ENCODE assay signal across 18 cellular contexts in the genomic region with DNA sequence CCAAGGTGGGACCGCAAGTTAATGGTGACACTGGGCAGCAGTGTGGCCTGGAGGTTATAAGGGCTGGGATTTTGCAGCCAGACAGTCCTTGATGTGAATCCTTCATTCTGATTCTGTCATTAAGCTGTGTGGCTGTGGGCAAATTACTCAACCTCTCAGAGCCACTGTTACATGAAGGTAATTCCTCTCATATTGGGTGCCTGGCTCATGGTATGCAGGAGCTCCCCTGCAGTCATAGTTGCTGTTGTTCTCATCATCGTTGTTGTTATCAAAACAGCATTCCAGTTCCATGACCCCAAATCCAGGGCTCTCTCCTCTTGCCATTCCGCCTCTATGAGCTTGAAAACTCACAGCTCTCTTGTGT. TPM values are rescaled to one million over a fixed set of nuclear protein-coding genes. Genes with fewer than 3 reads are reported as not detected.
DNase-seq lines count a peak whose midpoint lies in the region; FAIRE-seq and TF ChIP-seq lines count a peak whose summit lies in the region.
"Had no signal": no experiment of that assay in that cellular context is flagged by ENCODE, and none has a peak within 500 bp of the region (broad histone marks: within the 10 kb centered on the region; RNA-seq: fewer than 3 reads in every experiment).

No MANE protein-coding gene starts in this region.

- H3K27ac ChIP-seq in thyroid gland, result peak overlapping the region; percentile 80 to 93 (median 93)
- no peak overlapping the region for H3K27ac ChIP-seq in osteoblast (ENCODE audit: low read depth, low read length)
- H3K27ac ChIP-seq: BLaER1 had no signal

- TF ChIP-seq POLR2A in thyroid gland (IDR thresholded peaks at IDR 0.05), result no peak

- H3K4me3 ChIP-seq in thyroid gland (replicated peaks in 1 of 3) (no peak overlapping the region), osteoblast (ENCODE audit: insufficient read depth, low read length) (no peak overlapping the region)
- H3K4me3 ChIP-seq: BLaER1, heart right ventricle, thoracic aorta had no signal

- no peak overlapping the region for H3K4me2 ChIP-seq in osteoblast (ENCODE audit: insufficient read depth, low read length)

- H3K4me1 ChIP-seq in thyroid gland, result peaks cover 35 to 58% of the 10 kb centered on the region in 2 donors
- H3K4me1 ChIP-seq in osteoblast (ENCODE audit: insufficient read depth, low read length), result peaks cover 24% of the 10 kb centered on the region

- TF ChIP-seq CTCF in HFFc6 (IDR thresholded peaks at IDR 0.05) (no peak), mesothelial cell of epicardium (IDR thresholded peaks at IDR 0.05; ENCODE audit: unreplicated experiment) (no peak), thyroid gland (IDR thresholded peaks at IDR 0.05) (no peak), osteoblast (IDR thresholded peaks at IDR 0.05; ENCODE audit: extremely low read depth, low read depth, low read length) (no peak)

- H3K9me3 ChIP-seq in thyroid gland (no peaks in the 10 kb centered on the region), osteoblast (ENCODE audit: low read depth, low read length) (no peaks in the 10 kb centered on the region)
- H3K9me3 ChIP-seq: BLaER1, heart right ventricle, thoracic aorta had no signal

- H3K4me1 Mint-ChIP-seq in HFFc6 (ENCODE audit: low read depth) (peaks cover 36% of the 10 kb centered on the region), mesothelial cell of epicardium (peaks cover 44% of the 10 kb centered on the region)

- no peaks in the 10 kb centered on the region for H3K27me3 ChIP-seq in thyroid gland
- H3K27me3 ChIP-seq in osteoblast (ENCODE audit: insufficient read depth, low read length), result no peaks in the 10 kb centered on the region
- H3K27me3 ChIP-seq: BLaER1 had no signal

- no peak overlapping the region for H2AFZ ChIP-seq in osteoblast (ENCODE audit: low read length)

- no peak for FAIRE-seq in HTR-8/SVneo (lab: Jason Lieb, UNC)
- FAIRE-seq: keratinocyte had no signal

- no peaks in the 10 kb centered on the region for H3K79me2 ChIP-seq in osteoblast (ENCODE audit: insufficient read depth, low read length)

- no peaks in the 10 kb centered on the region; the same call in 1 of the 2 replicates for H3K27me3 Mint-ChIP-seq in HFFc6 (ENCODE audit: insufficient read depth)
- no peaks in the 10 kb centered on the region for H3K27me3 Mint-ChIP-seq in mesothelial cell of epicardium (ENCODE audit: low read depth)
- H3K27me3 Mint-ChIP-seq: activated CD4-positive, alpha-beta memory T cell treated with anti-CD3 and anti-CD28 coated beads for 36 hours; activated naive CD4-positive, alpha-beta T cell treated with anti-CD3 and anti-CD28 coated beads, Interleukin-2, amount 50 U/mL, for 24 hours; activated T-cell treated with anti-CD3 and anti-CD28 coated beads, Interleukin-2, amount 50 U/mL, for 24 hours had no signal

- H3K4me3 Mint-ChIP-seq in HFFc6 (peak overlapping the region; percentile 94), mesothelial cell of epicardium (no peak overlapping the region)
- H3K4me3 Mint-ChIP-seq: activated CD4-positive, alpha-beta memory T cell treated with anti-CD3 and anti-CD28 coated beads for 36 hours; activated naive CD4-positive, alpha-beta T cell treated with anti-CD3 and anti-CD28 coated beads, Interleukin-2, amount 50 U/mL, for 24 hours; activated T-cell treated with anti-CD3 and anti-CD28 coated beads, Interleukin-2, amount 50 U/mL, for 24 hours had no signal

- 54 to 58% methylated on average over 3 of the region's 3 CpGs for WGBS in thyroid gland, 2 donors

- H3K36me3 ChIP-seq in thyroid gland (no peaks in the 10 kb centered on the region), osteoblast (ENCODE audit: insufficient read depth, low read length) (no peaks in the 10 kb centered on the region)
- H3K36me3 ChIP-seq: BLaER1, heart right ventricle, thoracic aorta had no signal

- peaks cover 8% of the 10 kb centered on the region for H4K20me1 ChIP-seq in osteoblast (ENCODE audit: insufficient read depth, low read length)
- H4K20me1 ChIP-seq: BLaER1 had no signal

- DNase-seq in HFFc6, result peak; percentile 21
- DNase-seq in astrocyte of the hippocampus (ENCODE audit: low read depth, low spot score), result peak; percentile 14
- no peak for DNase-seq in mesothelial cell of epicardium (ENCODE audit: low spot score in 2 of 2, unreplicated experiment in 2 of 2)
- no peak for DNase-seq in thyroid gland
- no peak for DNase-seq in osteoblast (ENCODE audit: insufficient read length, low spot score, missing footprints)
- DNase-seq in HTR-8/SVneo (ENCODE audit: insufficient read length, low spot score), result no peak
- DNase-seq in cerebellar cortex (ENCODE audit: low spot score), result no peak
- DNase-seq: activated CD4-positive, alpha-beta memory T cell treated with anti-CD3 and anti-CD28 coated beads for 36 hours; activated T-cell treated with anti-CD3 and anti-CD28 coated beads, Interleukin-2, amount 50 U/mL, for 24 hours; H9; heart right ventricle; Karpas-422; NCI-H2171 treated with DMSO at 0.1 percent for 48 hours had no signal

- no peaks in the 10 kb centered on the region for H3K36me3 Mint-ChIP-seq in HFFc6 (ENCODE audit: low read depth)
- peaks cover 6% of the 10 kb centered on the region for H3K36me3 Mint-ChIP-seq in mesothelial cell of epicardium
- H3K36me3 Mint-ChIP-seq: activated CD4-positive, alpha-beta memory T cell treated with anti-CD3 and anti-CD28 coated beads for 36 hours; activated naive CD4-positive, alpha-beta T cell treated with anti-CD3 and anti-CD28 coated beads, Interleukin-2, amount 50 U/mL, for 24 hours had no signal

- no peaks in the 10 kb centered on the region for H3K9me3 Mint-ChIP-seq in HFFc6
- no peaks in the 10 kb centered on the region for H3K9me3 Mint-ChIP-seq in mesothelial cell of epicardium
- H3K9me3 Mint-ChIP-seq: activated CD4-positive, alpha-beta memory T cell treated with anti-CD3 and anti-CD28 coated beads for 36 hours; activated naive CD4-positive, alpha-beta T cell treated with anti-CD3 and anti-CD28 coated beads, Interleukin-2, amount 50 U/mL, for 24 hours; activated T-cell treated with anti-CD3 and anti-CD28 coated beads, Interleukin-2, amount 50 U/mL, for 24 hours; H9 had no signal

- peak overlapping the region; percentile 57 for H3K27ac Mint-ChIP-seq in HFFc6
- peak overlapping the region; percentile 25 for H3K27ac Mint-ChIP-seq in mesothelial cell of epicardium
- H3K27ac Mint-ChIP-seq: activated CD4-positive, alpha-beta memory T cell treated with anti-CD3 and anti-CD28 coated beads for 36 hours; activated naive CD4-positive, alpha-beta T cell treated with anti-CD3 and anti-CD28 coated beads, Interleukin-2, amount 50 U/mL, for 24 hours; activated T-cell treated with anti-CD3 and anti-CD28 coated beads, Interleukin-2, amount 50 U/mL, for 24 hours; H9 had no signal

- intact Hi-C loops in thyroid gland (cut with DNase I), result no loop called here

RNA-seq across cellular contexts. Expression of a gene that starts 1.5 kb away (rescaled TPM):
- 1 to 10 TPM; 5.4 to 7.1 (median 6.3) TPM for total RNA-seq in HFFc6 (2021; fragmentation: NEBNext Ultra II Directional; extraction: Animal tissue kit (Norgen Biotek cat#: 25700))
- total RNA-seq in mesothelial cell of epicardium (6.3 to 6.4 TPM (median 6.4 TPM) in 3 replicates), thyroid gland (10 to 100 TPM; 10.9 to 33.4 (median 27.8) TPM), osteoblast (7.6 and 8.5 TPM in 2 replicates)

RNA-seq across cellular contexts. Expression of a gene that starts 5.0 kb away (rescaled TPM):
- not detected for total RNA-seq in HFFc6 (2021; fragmentation: NEBNext Ultra II Directional; extraction: Animal tissue kit (Norgen Biotek cat#: 25700))
- total RNA-seq in mesothelial cell of epicardium (1.7 to 2.5 TPM (median 2.4 TPM) in 3 replicates), thyroid gland (1 to 10 TPM in 2 of 4 donors, not detected in 2; 1.1 to 3.0 TPM), osteoblast (under 0.01 TPM in 1 of 2 replicates, not detected in the other)
- total RNA-seq: H9, RPMI7951 had no signal

RNA-seq across cellular contexts. Expression of a gene that starts 33.5 kb away (rescaled TPM):
- total RNA-seq in HFFc6 (2021; fragmentation: NEBNext Ultra II Directional; extraction: Animal tissue kit (Norgen Biotek cat#: 25700)), result 10 to 100 TPM; 28.0 to 41.3 (median 31.3) TPM
- total RNA-seq in mesothelial cell of epicardium (69.6 to 74.6 TPM (median 72.4 TPM) in 3 replicates), thyroid gland (100 to 1,000 TPM in 1 of 4 donors, 10 to 100 TPM in 3; 80.1 to 127 (median 87.7) TPM), osteoblast (28.6 and 29.8 TPM in 2 replicates)

Comparison
In these comparisons a context has a peak if more than half of its experiments do, and no peak if none do; other contexts are left out.
1. DNase-seq: peak in HFFc6 (single experiment) and astrocyte of the hippocampus (single experiment); none in mesothelial cell of epicardium (0 of 2), thyroid gland (0 of 2), osteoblast (single experiment), HTR-8/SVneo (single experiment) and cerebellar cortex (single experiment).